15 cellular contexts compared by ENCODE assay signal in genomic region chrX:30657542-30658238, GRCh38. TPM values are rescaled to one million over a fixed set of nuclear protein-coding genes. Genes with fewer than 3 reads are reported as not detected.
DNase-seq lines count a peak whose midpoint lies in the region; ATAC-seq and TF ChIP-seq lines count a peak whose summit lies in the region.
"Had no signal": no experiment of that assay in that cellular context is flagged by ENCODE, and none has a peak within 500 bp of the region (broad histone marks: within the 10 kb centered on the region; RNA-seq: fewer than 3 reads in every experiment).

No MANE protein-coding gene starts in this region.

- no peaks in the 10 kb centered on the region; the same call in 2 of the 3 replicates for H3K4me1 Mint-ChIP-seq in GM23338
- H3K4me1 Mint-ChIP-seq in activated naive CD4-positive, alpha-beta T cell treated with anti-CD3 and anti-CD28 coated beads for 36 hours (ENCODE audit: low read depth): peaks cover 34% of the 10 kb centered on the region

- H2BK12ac ChIP-seq in neuronal stem cell (ENCODE audit: low read length): no peak overlapping the region

- H3K36me3 ChIP-seq in GM23338 (ENCODE audit: insufficient read depth): no peaks in the 10 kb centered on the region
- no peaks in the 10 kb centered on the region for H3K36me3 ChIP-seq in neuronal stem cell (replicated peaks in 1 of 2; ENCODE audit: control insufficient read depth in 2 of 2, insufficient read depth in 2 of 2, low read length in 2 of 2)
- no peaks in the 10 kb centered on the region for H3K36me3 ChIP-seq in H7 (replicated peaks; ENCODE audit: control insufficient read depth, insufficient read depth, low read length)
- no peaks in the 10 kb centered on the region for H3K36me3 ChIP-seq in mesendoderm (ENCODE audit: control insufficient read depth, insufficient read depth, low read length)
- H3K36me3 ChIP-seq: ovary, WERI-Rb-1 had no signal

- H3K18ac ChIP-seq in neuronal stem cell (ENCODE audit: low read length): no peak overlapping the region
- no peak overlapping the region for H3K18ac ChIP-seq in mesendoderm (ENCODE audit: low read length)

- no peak for ATAC-seq in GM23338
- ATAC-seq: CD8-positive, alpha-beta T cell had no signal

- no peaks in the 10 kb centered on the region for H3K36me3 Mint-ChIP-seq in GM23338 (ENCODE audit: low read depth)
- H3K36me3 Mint-ChIP-seq in activated naive CD4-positive, alpha-beta T cell treated with anti-CD3 and anti-CD28 coated beads for 36 hours (ENCODE audit: low read depth): peaks cover 41% of the 10 kb centered on the region

- peak overlapping the region; percentile 52 for H3K27ac ChIP-seq in AG04450 (ENCODE audit: low read depth, low read length)
- no peak overlapping the region for H3K27ac ChIP-seq in GM23338 (ENCODE audit: low read depth)
- H3K27ac ChIP-seq in neuronal stem cell (replicated peaks; ENCODE audit: low read length): no peak overlapping the region
- no peak overlapping the region for H3K27ac ChIP-seq in mesendoderm (ENCODE audit: low read depth, low read length)
- H3K27ac ChIP-seq: ovary, WERI-Rb-1 had no signal

- H3K9ac ChIP-seq in neuronal stem cell (ENCODE audit: low read depth, low read length, poor library complexity) (no peak overlapping the region), mesendoderm (ENCODE audit: low read length) (no peak overlapping the region)

- CTCF ChIA-PET in AG04450 (lab: Charles Lee): no interaction called here
- CTCF ChIA-PET in activated naive CD4-positive, alpha-beta T cell treated with anti-CD3 and anti-CD28 coated beads for 36 hours (lab: Charles Lee): interaction anchor here (2.2 to 2.3 kb wide), 2 partner anchors 8 to 15 kb away, joined by 6 to 13 read pairs; no protein-coding TSS in a partner anchor

- H2AK5ac ChIP-seq in neuronal stem cell (ENCODE audit: low read depth, low read length) (no peak overlapping the region), mesendoderm (ENCODE audit: low read length) (no peak overlapping the region)

- H2BK120ac ChIP-seq in neuronal stem cell (ENCODE audit: low read depth, low read length) (no peak overlapping the region), mesendoderm (ENCODE audit: low read depth, low read length) (no peak overlapping the region)

- no peak for TF ChIP-seq CTCF in AG04450 (IDR thresholded peaks at IDR 0.05; ENCODE audit: low read depth, low read length)
- no peak for TF ChIP-seq CTCF in GM23338 (conservative IDR thresholded peaks at IDR 0.05; ENCODE audit: low read depth in 2 of 2)
- TF ChIP-seq CTCF in fibroblast of the aortic adventitia (IDR thresholded peaks at IDR 0.05; ENCODE audit: insufficient read depth, low read length): no peak

- H3K4me3 ChIP-seq in AG04450 (ENCODE audit: low read depth, low read length): no peak overlapping the region
- no peak overlapping the region for H3K4me3 ChIP-seq in GM23338
- no peak overlapping the region for H3K4me3 ChIP-seq in fibroblast of the aortic adventitia (ENCODE audit: low read depth, low read length)
- no peak overlapping the region for H3K4me3 ChIP-seq in neuronal stem cell (ENCODE audit: low read length in 2 of 2)
- H3K4me3 ChIP-seq in H7 (ENCODE audit: insufficient read depth, low read depth, low read length): no peak overlapping the region
- H3K4me3 ChIP-seq in mesendoderm (ENCODE audit: low read length): no peak overlapping the region
- H3K4me3 ChIP-seq: ovary had no signal

- H2BK15ac ChIP-seq in neuronal stem cell (ENCODE audit: low read length) (no peak overlapping the region), mesendoderm (replicated peaks; ENCODE audit: low read depth) (no peak overlapping the region)

- H3K9me3 ChIP-seq in AG04450 (ENCODE audit: control insufficient read depth, insufficient read depth, low read length): no peaks in the 10 kb centered on the region
- no peaks in the 10 kb centered on the region for H3K9me3 ChIP-seq in neuronal stem cell (replicated peaks in 1 of 2; ENCODE audit: control insufficient read depth in 2 of 2, insufficient read depth in 1 of 2, low read depth in 1 of 2, low read length in 2 of 2)
- H3K9me3 ChIP-seq: ovary had no signal

- H3K4ac ChIP-seq in neuronal stem cell (ENCODE audit: low read length) (no peak overlapping the region), mesendoderm (ENCODE audit: low read depth, low read length) (no peak overlapping the region)

- no peak overlapping the region for H3K56ac ChIP-seq in mesendoderm (ENCODE audit: low read length)

- H2AFZ ChIP-seq in GM23338 (no peak overlapping the region), neuronal stem cell (ENCODE audit: low read length) (no peak overlapping the region)

- no peak overlapping the region for H4K8ac ChIP-seq in neuronal stem cell (ENCODE audit: low read depth, low read length)
- no peak overlapping the region for H4K8ac ChIP-seq in mesendoderm (ENCODE audit: low read depth, low read length)

- no peaks in the 10 kb centered on the region for H3K79me1 ChIP-seq in neuronal stem cell (ENCODE audit: low read depth, low read length)
- no peaks in the 10 kb centered on the region for H3K79me1 ChIP-seq in mesendoderm (ENCODE audit: low read length)

- no peaks in the 10 kb centered on the region for H3K4me1 ChIP-seq in GM23338 (ENCODE audit: insufficient read depth)
- peaks cover 0 to 2% of the 10 kb centered on the region in 2 donors for H3K4me1 ChIP-seq in neuronal stem cell (ENCODE audit: control insufficient read depth in 2 of 2, insufficient read depth in 1 of 2, low read depth in 1 of 2, low read length in 2 of 2)
- H3K4me1 ChIP-seq in mesendoderm (ENCODE audit: control insufficient read depth, low read depth, low read length): no peaks in the 10 kb centered on the region

- POLR2A ChIA-PET in AG04450 (lab: Yijun Ruan, JAX): no interaction called here

- no peaks in the 10 kb centered on the region for H3K27me3 Mint-ChIP-seq in GM23338 (ENCODE audit: insufficient read depth, low read depth, poor library complexity)
- H3K27me3 Mint-ChIP-seq in activated naive CD4-positive, alpha-beta T cell treated with anti-CD3 and anti-CD28 coated beads for 36 hours (ENCODE audit: low read depth): no peaks in the 10 kb centered on the region
- H3K27me3 Mint-ChIP-seq: activated naive CD8-positive, alpha-beta T cell treated with anti-CD3 and anti-CD28 coated beads, Interleukin-2, amount 10 ng/mL, durations not matched to agents 7 days and 5 days had no signal

- H2BK5ac ChIP-seq in neuronal stem cell (ENCODE audit: low read length) (no peak overlapping the region), mesendoderm (ENCODE audit: low read length) (no peak overlapping the region)

- H3K9me2 ChIP-seq in GM23338 (ENCODE audit: insufficient read depth): no peaks in the 10 kb centered on the region

- 0 out of 2 replicates have a peak overlapping the region, but pooled peaks have one; percentile 59 for H3K27ac Mint-ChIP-seq in GM23338
- peak overlapping the region; percentile 85 for H3K27ac Mint-ChIP-seq in activated naive CD4-positive, alpha-beta T cell treated with anti-CD3 and anti-CD28 coated beads for 36 hours

- no CpG with 5 or more reads among the region's 3 CpGs for WGBS in neuronal stem cell (ENCODE audit: extremely low coverage in 2 of 2, insufficient read length in 2 of 2, insufficient replicate concordance in 1 of 2), 2 donors
- WGBS in mesendoderm (ENCODE audit: extremely low coverage, insufficient coverage, low lambda C conversion rate): no CpG with 5 or more reads among the region's 3 CpGs

- no peak overlapping the region for H3K23ac ChIP-seq in neuronal stem cell (ENCODE audit: low read depth, low read length, poor library complexity)
- H3K23ac ChIP-seq in mesendoderm (ENCODE audit: low read length): no peak overlapping the region

- H4K91ac ChIP-seq in neuronal stem cell (ENCODE audit: low read depth, low read length, poor library complexity): no peak overlapping the region

- H3K9me3 Mint-ChIP-seq in GM23338: no peaks in the 10 kb centered on the region
- H3K9me3 Mint-ChIP-seq in activated naive CD4-positive, alpha-beta T cell treated with anti-CD3 and anti-CD28 coated beads for 36 hours: no peaks in the 10 kb centered on the region
- H3K9me3 Mint-ChIP-seq: activated naive CD8-positive, alpha-beta T cell treated with anti-CD3 and anti-CD28 coated beads, Interleukin-2, amount 10 ng/mL, durations not matched to agents 7 days and 5 days; CD8-positive, alpha-beta T cell had no signal

- intact Hi-C loops in activated naive CD4-positive, alpha-beta T cell treated with anti-CD3 and anti-CD28 coated beads for 36 hours (cut with micrococcal nuclease): loop anchor here (1.0 to 2.0 kb wide), 3 partner anchors 81 to 173 kb away; partner anchors contain the start of gene TASL

- H3K4me3 Mint-ChIP-seq in GM23338: no peak overlapping the region
- H3K4me3 Mint-ChIP-seq in activated naive CD4-positive, alpha-beta T cell treated with anti-CD3 and anti-CD28 coated beads for 36 hours: peak overlapping the region; percentile 52
- H3K4me3 Mint-ChIP-seq: activated naive CD8-positive, alpha-beta T cell treated with anti-CD3 and anti-CD28 coated beads, Interleukin-2, amount 10 ng/mL, durations not matched to agents 7 days and 5 days; CD8-positive, alpha-beta T cell had no signal

- H3K14ac ChIP-seq in neuronal stem cell (ENCODE audit: low read length): no peak overlapping the region

- H3K79me2 ChIP-seq in GM23338 (replicated peaks; ENCODE audit: insufficient read depth) (no peaks in the 10 kb centered on the region), mesendoderm (ENCODE audit: control insufficient read depth, insufficient read depth, low read length) (no peaks in the 10 kb centered on the region)

- no peak for DNase-seq in AG04450 (ENCODE audit: low read depth, low spot score)
- DNase-seq in GM23338 (ENCODE audit: low spot score): no peak
- peak; percentile 59 for DNase-seq in activated naive CD4-positive, alpha-beta T cell treated with anti-CD3 and anti-CD28 coated beads for 36 hours
- peak; percentile 63 for DNase-seq in fibroblast of the aortic adventitia (ENCODE audit: low read depth)
- no peak for DNase-seq in neuronal stem cell (ENCODE audit: low spot score)
- no peak for DNase-seq in H7
- no peak for DNase-seq in cortex of kidney (lab: John Stamatoyannopoulos, UW)
- no peak for DNase-seq in mesendoderm
- DNase-seq: activated naive CD8-positive, alpha-beta T cell treated with anti-CD3 and anti-CD28 coated beads, Interleukin-2, amount 10 ng/mL, durations not matched to agents 7 days and 5 days; CD8-positive, alpha-beta T cell; NCI-H1417; NCI-H510A; ovary; SHP77; WERI-Rb-1 had no signal

- H3F3A ChIP-seq in GM23338 (replicated peaks; ENCODE audit: low read depth): no peaks in the 10 kb centered on the region

- no peak overlapping the region for H4K5ac ChIP-seq in mesendoderm (ENCODE audit: low read length)

- H4K20me1 ChIP-seq in GM23338 (replicated peaks; ENCODE audit: insufficient read depth): no peaks in the 10 kb centered on the region

- no peak overlapping the region for H3K4me2 ChIP-seq in GM23338
- no peak overlapping the region for H3K4me2 ChIP-seq in neuronal stem cell (ENCODE audit: insufficient read depth, low read length, poor library complexity, severe bottlenecking)
- H3K4me2 ChIP-seq in mesendoderm (ENCODE audit: low read length): no peak overlapping the region

- H3K27me3 ChIP-seq in AG04450 (ENCODE audit: control insufficient read depth, insufficient read depth, low read length): no peaks in the 10 kb centered on the region
- H3K27me3 ChIP-seq in GM23338 (ENCODE audit: insufficient read depth): no peaks in the 10 kb centered on the region
- H3K27me3 ChIP-seq in neuronal stem cell (ENCODE audit: control insufficient read depth in 3 of 3, insufficient read depth in 3 of 3, low read depth in 1 of 3, low read length in 3 of 3): no peaks in the 10 kb centered on the region
- no peaks in the 10 kb centered on the region; the same call in 1 of the 2 replicates for H3K27me3 ChIP-seq in H7 (ENCODE audit: control insufficient read depth, insufficient read depth, low read length)
- H3K27me3 ChIP-seq in mesendoderm (ENCODE audit: insufficient read depth, low read length, poor library complexity): no peaks in the 10 kb centered on the region
- H3K27me3 ChIP-seq: ovary had no signal

RNA-seq across cellular contexts. Expression of gene GK, which starts 4.5 kb away (rescaled TPM):
- polyA plus RNA-seq in AG04450 (2011; rRNA removed): 23.4 and 31.4 TPM in 2 replicates
- 28.2 and 29.2 TPM in 2 replicates for polyA minus RNA-seq in AG04450 (2011; rRNA and poly(A)+ RNA removed)
- 7.3 and 8.4 TPM in 2 replicates for total RNA-seq in GM23338 (2014; rRNA removed; shearing (Covaris generic))
- polyA plus RNA-seq in GM23338 (2016; fragmentation: Nextera tagmentation; extraction: Ambion mirVana): 10.6 and 10.8 TPM in 2 replicates
- total RNA-seq in activated naive CD4-positive, alpha-beta T cell treated with anti-CD3 and anti-CD28 coated beads for 36 hours: 10 to 100 TPM; 85.9 to 90.3 TPM
- total RNA-seq in fibroblast of the aortic adventitia (ENCODE audit: low replicate concordance): 8.6 and 17.7 TPM in 2 replicates
- 3.8 TPM for polyA plus RNA-seq in neuronal stem cell (2013, experiment 1 of 2)
- polyA plus RNA-seq in neuronal stem cell (2013, experiment 2 of 2): 4.1 TPM
- 6.8 and 9.1 TPM in 2 replicates for total RNA-seq in H7 (2014; rRNA removed; shearing (Covaris generic))
- 3.2 TPM for polyA plus RNA-seq in mesendoderm (2013, experiment 1 of 2)
- polyA plus RNA-seq in mesendoderm (2013, experiment 2 of 2): 3.6 TPM

Comparison
In these comparisons a context has a peak if more than half of its experiments do, and no peak if none do; other contexts are left out.
1. DNase-seq: peak in activated naive CD4-positive, alpha-beta T cell treated with anti-CD3 and anti-CD28 coated beads for 36 hours (single experiment) and fibroblast of the aortic adventitia (single experiment); none in AG04450 (single experiment), GM23338 (single experiment), neuronal stem cell (single experiment), H7 (single experiment), cortex of kidney (single experiment) and mesendoderm (single experiment).